In genomic region chr1:94329276-94329675, GRCh38 we compare ENCODE assay signal across 16 cellular contexts.
A peak's percentile ranks its signal among the peaks of the same experiment; 100 is the strongest.
DNase-seq lines count a peak whose midpoint lies in the region; ATAC-seq and TF ChIP-seq lines count a peak whose summit lies in the region.
"Had no signal": no experiment of that assay in that cellular context is flagged by ENCODE, and none has a peak within 500 bp of the region (broad histone marks: within the 10 kb centered on the region; RNA-seq: fewer than 3 reads in every experiment).

No MANE protein-coding gene starts in this region.

- no peak overlapping the region for H3K4me3 ChIP-seq in right atrium auricular region
- no peak overlapping the region for H3K4me3 ChIP-seq in right cardiac atrium (ENCODE audit: low read length)
- no peak overlapping the region for H3K4me3 ChIP-seq in PC-3 (ENCODE audit: low read length)
- H3K4me3 ChIP-seq in subcutaneous abdominal adipose tissue (ENCODE audit: low read depth in 1 of 5, low read length in 5 of 5): no peak overlapping the region
- H3K4me3 ChIP-seq in foreskin fibroblast (ENCODE audit: low read depth in 1 of 2, low read length in 2 of 2): no peak overlapping the region
- H3K4me3 ChIP-seq: Peyer's patch had no signal

- H4K20me1 ChIP-seq in PC-3 (ENCODE audit: low read length): no peaks in the 10 kb centered on the region

- peaks cover 19% of the 10 kb centered on the region for H3F3A ChIP-seq in PC-3 (ENCODE audit: low read length, unreplicated experiment)

- BruUV-seq in PC-3 (replicated peaks; lab: Mats Ljungman, UMichigan): no TSS peak

- ATAC-seq in right cardiac atrium (no peak), PC-3 (no peak), HG03354 (IDR thresholded peaks at IDR 0.05; ENCODE audit: poor library complexity, severe bottlenecking, unreplicated experiment) (no peak)

- intact Hi-C loops in right cardiac atrium (cut with DNase I): loop anchor here (5.0 to 10.0 kb wide), 3 partner anchors 82 to 282 kb away; no protein-coding TSS in a partner anchor
- intact Hi-C loops in PC-3 (cut with micrococcal nuclease): loop anchor here (2.0 kb wide), 1 partner anchor 160 kb away; no protein-coding TSS in a partner anchor

- peaks cover 0 to 44% of the 10 kb centered on the region in 2 donors for H3K4me1 ChIP-seq in right atrium auricular region
- peaks cover 2% of the 10 kb centered on the region for H3K4me1 ChIP-seq in right cardiac atrium (ENCODE audit: control insufficient read depth, insufficient read depth, low read length)
- peaks cover 77% of the 10 kb centered on the region for H3K4me1 ChIP-seq in PC-3 (ENCODE audit: insufficient read depth, low read length)
- H3K4me1 ChIP-seq in subcutaneous abdominal adipose tissue (ENCODE audit: control insufficient read depth in 5 of 5, insufficient read depth in 5 of 5, low read length in 5 of 5): peaks cover 4 to 43% (median 30%) of the 10 kb centered on the region in 5 donors
- H3K4me1 ChIP-seq: Peyer's patch had no signal

- H3K9ac ChIP-seq in PC-3 (ENCODE audit: low read length): no peak overlapping the region
- no peak overlapping the region for H3K9ac ChIP-seq in subcutaneous abdominal adipose tissue (ENCODE audit: low read length in 5 of 5)

- no peak for TF ChIP-seq CTCF in right atrium auricular region (IDR thresholded peaks at IDR 0.05)
- TF ChIP-seq CTCF in PC-3 (conservative IDR thresholded peaks at IDR 0.05; ENCODE audit: low read depth, low read length): no peak
- no peak for TF ChIP-seq CTCF in foreskin fibroblast (IDR thresholded peaks at IDR 0.05; ENCODE audit: low read depth, low read length)

- H3K36me3 ChIP-seq in right atrium auricular region (no peaks in the 10 kb centered on the region), PC-3 (ENCODE audit: low read depth, low read length) (no peaks in the 10 kb centered on the region), subcutaneous abdominal adipose tissue (ENCODE audit: control insufficient read depth in 5 of 5, insufficient read depth in 5 of 5, low read length in 5 of 5) (no peaks in the 10 kb centered on the region)
- H3K36me3 ChIP-seq: Peyer's patch had no signal

- CTCF ChIA-PET in PC-3 (lab: Charles Lee): no interaction called here

- H3K27ac ChIP-seq in right atrium auricular region (peak overlapping the region; percentile 11 to 52), right cardiac atrium (ENCODE audit: low read length) (no peak overlapping the region), PC-3 (ENCODE audit: low read length) (peak overlapping the region; percentile 98), subcutaneous abdominal adipose tissue (ENCODE audit: low read depth, low read length) (peak overlapping the region; percentile 13)
- H3K27ac ChIP-seq: Peyer's patch had no signal

- H3K4me2 ChIP-seq in PC-3 (ENCODE audit: low read length): no peak overlapping the region

- H3K9me3 ChIP-seq in right atrium auricular region: no peaks in the 10 kb centered on the region
- no peaks in the 10 kb centered on the region for H3K9me3 ChIP-seq in right cardiac atrium (ENCODE audit: control insufficient read depth, low read length)
- no peaks in the 10 kb centered on the region for H3K9me3 ChIP-seq in PC-3 (ENCODE audit: low read length)
- no peaks in the 10 kb centered on the region for H3K9me3 ChIP-seq in subcutaneous abdominal adipose tissue (ENCODE audit: control insufficient read depth in 5 of 5, low read length in 5 of 5)
- H3K9me3 ChIP-seq: Peyer's patch had no signal

- 81% methylated on average over 4 of the region's 4 CpGs for WGBS in right cardiac atrium

- no peak overlapping the region for H2AFZ ChIP-seq in PC-3 (ENCODE audit: low read length)

- H3K9me2 ChIP-seq in PC-3 (replicated peaks; ENCODE audit: low read length): no peaks in the 10 kb centered on the region

- H3K27me3 ChIP-seq in right atrium auricular region (no peaks in the 10 kb centered on the region), right cardiac atrium (ENCODE audit: control insufficient read depth, insufficient read depth) (no peaks in the 10 kb centered on the region), PC-3 (ENCODE audit: low read length) (no peaks in the 10 kb centered on the region), subcutaneous abdominal adipose tissue (ENCODE audit: control insufficient read depth in 5 of 5, insufficient read depth in 4 of 5, low read length in 5 of 5) (no peaks in the 10 kb centered on the region)
- H3K27me3 ChIP-seq: Peyer's patch had no signal

- H3K79me2 ChIP-seq in PC-3 (ENCODE audit: low read length): peaks cover 58% of the 10 kb centered on the region

- DNase-seq in right atrium auricular region (ENCODE audit: low spot score) (no peak), right cardiac atrium (no peak), PC-3 (no peak), fibroblast of peridontal ligament (ENCODE audit: extremely low read depth) (peak; percentile 31), foreskin fibroblast (no peak), NCI-H446 (lab: John Stamatoyannopoulos, UW) (no peak)
- DNase-seq: COR-L47, KG1, NCI-H1436, NCI-H2029, NCI-H2171, NCI-H510A, Peyer's patch, SHP77 had no signal

- POLR2A ChIA-PET in PC-3 (lab: Charles Lee; ENCODE audit: unreplicated experiment): no interaction called here
